Comparison of ENCODE assay signal across 8 cellular contexts in the genomic region with DNA sequence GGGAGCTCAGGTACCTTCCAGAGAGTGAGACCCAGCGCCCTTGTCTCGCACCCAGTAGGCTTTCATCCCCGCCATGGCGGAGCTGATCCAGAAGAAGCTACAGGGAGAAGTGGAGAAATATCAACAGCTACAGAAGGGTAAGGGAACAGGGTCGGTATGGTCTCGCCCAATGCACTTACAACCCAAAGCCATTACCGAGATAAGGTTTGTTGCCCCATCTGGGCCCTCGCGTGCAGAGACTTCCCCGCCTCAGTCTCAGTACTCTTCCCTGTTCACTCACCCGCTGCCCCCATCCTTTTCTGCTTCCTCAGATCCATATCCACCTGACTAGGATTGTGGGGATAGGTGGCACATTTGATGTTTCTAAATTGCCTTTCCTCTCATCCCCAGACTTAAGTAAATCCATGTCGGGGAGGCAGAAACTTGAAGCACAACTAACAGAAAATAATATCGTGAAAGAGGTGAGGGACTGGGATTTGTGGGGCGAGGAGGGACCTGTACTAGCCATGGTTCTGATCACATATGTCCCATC. TPM values are rescaled to one million over a fixed set of nuclear protein-coding genes. Genes with fewer than 3 reads are reported as not detected.
DNase-seq lines count a peak whose midpoint lies in the region; ATAC-seq and TF ChIP-seq lines count a peak whose summit lies in the region.

No MANE protein-coding gene starts in this region.

- H3K79me2 ChIP-seq in HCT116 (ENCODE audit: insufficient read depth, low read length), result peaks cover 53% of the 10 kb centered on the region

- peaks cover 21% of the 10 kb centered on the region; the same call in 1 of the 2 replicates for H4K20me1 ChIP-seq in BLaER1
- H4K20me1 ChIP-seq in HCT116 (ENCODE audit: insufficient read depth), result no peaks in the 10 kb centered on the region

- no peak for TF ChIP-seq RAD21 in HCT116 (IDR thresholded peaks at IDR 0.05; ENCODE audit: low read depth)

- no peaks in the 10 kb centered on the region for H3K27me3 Mint-ChIP-seq in activated CD8-positive, alpha-beta T cell treated with anti-CD3 and anti-CD28 coated beads for 36 hours

- H3K27ac ChIP-seq in BLaER1 (peak overlapping the region; percentile 84), HCT116 (ENCODE audit: low read depth, low read length) (peak overlapping the region; percentile 67), iPS-18a (ENCODE audit: low read length) (peak overlapping the region; percentile 56), substantia nigra (ENCODE audit: low read depth, low read length, poor library complexity, severe bottlenecking) (peak overlapping the region; percentile 77)

- H3K4me3 Mint-ChIP-seq in activated CD8-positive, alpha-beta T cell treated with anti-CD3 and anti-CD28 coated beads for 36 hours, result peak overlapping the region; percentile 89

- peak; percentile 35 for ATAC-seq in HCT116
- ATAC-seq in activated CD8-positive, alpha-beta T cell treated with anti-CD3 and anti-CD28 coated beads for 36 hours, result peak; percentile 1

- H3K4me1 ChIP-seq in BLaER1 (peaks cover 28% of the 10 kb centered on the region), HCT116 (ENCODE audit: control insufficient read depth in 1 of 2, insufficient read depth in 2 of 2, low read length in 2 of 2) (peaks cover 10 to 15% of the 10 kb centered on the region in 2 experiments), iPS-18a (ENCODE audit: control insufficient read depth, low read depth, low read length) (no peaks in the 10 kb centered on the region)

- H3K36me3 ChIP-seq in BLaER1 (peaks cover 75% of the 10 kb centered on the region), HCT116 (ENCODE audit: control insufficient read depth in 1 of 2, insufficient read depth in 2 of 2, low read length in 2 of 2) (peaks cover 21 to 27% of the 10 kb centered on the region in 2 experiments; a peak in 3 of 4 replicates), iPS-18a (ENCODE audit: control insufficient read depth, low read depth, low read length) (peaks cover 29% of the 10 kb centered on the region)

- H3K9me2 ChIP-seq in HCT116 (ENCODE audit: insufficient read depth), result no peaks in the 10 kb centered on the region

- no peaks in the 10 kb centered on the region for H3K9me3 Mint-ChIP-seq in activated CD8-positive, alpha-beta T cell treated with anti-CD3 and anti-CD28 coated beads for 36 hours

- H3K27ac Mint-ChIP-seq in activated CD8-positive, alpha-beta T cell treated with anti-CD3 and anti-CD28 coated beads for 36 hours, result peak overlapping the region; percentile 89

- no peak overlapping the region for H2AFZ ChIP-seq in HCT116 (ENCODE audit: low read depth, low read length, poor library complexity, severe bottlenecking)

- TSS peak; percentile 88 for BruUV-seq in HCT116 (replicated peaks; lab: Mats Ljungman, UMichigan)

- POLR2A ChIA-PET in HCT116 (lab: Charles Lee), result interaction anchor here (1.1 to 2.1 kb wide), 6 partner anchors 8 to 28 kb away, joined by 4 to 11 read pairs (median 10); a partner anchor contains a TSS
- POLR2A ChIA-PET in activated CD8-positive, alpha-beta T cell treated with anti-CD3 and anti-CD28 coated beads for 36 hours (lab: Charles Lee), result interaction anchor here (1.2 to 13.9 kb wide), 10 partner anchors 9 to 141 kb away, joined by 3 to 261 read pairs (median 10); a partner anchor contains a TSS

- intact Hi-C loops in HCT116 (cut with micrococcal nuclease), result loop anchor here (5.0 kb wide), 1 partner anchor 102 kb away; a partner anchor contains a TSS
- intact Hi-C loops in activated CD8-positive, alpha-beta T cell treated with anti-CD3 and anti-CD28 coated beads for 36 hours (cut with micrococcal nuclease), result no loop called here

- RAD21 ChIA-PET in HCT116 (lab: Charles Lee; ENCODE audit: low non-redundant PET in 1 of 2, low total read pairs in 2 of 2, uncharacterized antibody in 2 of 2, unreplicated experiment in 2 of 2), result no interaction called here

- peaks cover 45% of the 10 kb centered on the region for H3K36me3 Mint-ChIP-seq in activated CD8-positive, alpha-beta T cell treated with anti-CD3 and anti-CD28 coated beads for 36 hours (ENCODE audit: low read depth)

- peaks cover 33% of the 10 kb centered on the region for H3K4me1 Mint-ChIP-seq in activated CD8-positive, alpha-beta T cell treated with anti-CD3 and anti-CD28 coated beads for 36 hours (ENCODE audit: low read depth)

- H3K4me3 ChIP-seq in BLaER1 (peak overlapping the region; percentile 87), HCT116 (replicated peaks in 1 of 2; ENCODE audit: low read depth in 1 of 2, low read length in 2 of 2) (peak overlapping the region; percentile 97), iPS-18a (ENCODE audit: low read length) (peak overlapping the region; percentile 94)

- CTCF ChIA-PET in HCT116 (lab: Charles Lee), result interaction anchor here (1.1 to 2.3 kb wide), 5 partner anchors 8 to 13 kb away, joined by 3 to 11 read pairs (median 6); a partner anchor contains a TSS
- CTCF ChIA-PET in activated CD8-positive, alpha-beta T cell treated with anti-CD3 and anti-CD28 coated beads for 36 hours (lab: Charles Lee), result interaction anchor here (0.7 to 4.6 kb wide), 7 partner anchors 10 to 101 kb away, joined by 3 to 35 read pairs (median 5); a partner anchor contains a TSS

- H3K9ac ChIP-seq in BLaER1 (peak overlapping the region; percentile 87), HCT116 (ENCODE audit: low read length) (peak overlapping the region; percentile 90), iPS-18a (ENCODE audit: low read length) (peak overlapping the region; percentile 83)

- no peak for TF ChIP-seq CTCF in HCT116 (IDR thresholded peaks at IDR 0.05 in 2 of 3, conservative IDR thresholded peaks at IDR 0.05 in 1 of 3; ENCODE audit: borderline replicate concordance in 1 of 3, insufficient read depth in 1 of 3, low read depth in 2 of 3, low read length in 2 of 3)
- no peak for TF ChIP-seq CTCF in activated CD8-positive, alpha-beta T cell treated with anti-CD3 and anti-CD28 coated beads for 36 hours (IDR thresholded peaks at IDR 0.05)

- H3K4me2 ChIP-seq in BLaER1 (peak overlapping the region; percentile 95), HCT116 (ENCODE audit: low read length) (peak overlapping the region; percentile 96)

- TF ChIP-seq POLR2A in HCT116 (IDR thresholded peaks at IDR 0.05; ENCODE audit: borderline replicate concordance, extremely low read depth, insufficient read depth, insufficient read length), result no peak

- DNase-seq in HCT116 (ENCODE audit: low read depth, low spot score) (no peak), substantia nigra (lab: John Stamatoyannopoulos, UW) (no peak), NCI-H524 treated with DMSO at 0.1 percent for 48 hours (lab: John Stamatoyannopoulos, UW) (no peak), NCI-H526 treated with DMSO at 0.1 percent for 48 hours (lab: John Stamatoyannopoulos, UW) (no peak)
- peak; percentile 24 for DNase-seq in activated CD8-positive, alpha-beta T cell treated with anti-CD3 and anti-CD28 coated beads for 36 hours
- DNase-seq in activated CD4-positive, alpha-beta T cell treated with anti-CD3 and anti-CD28 coated beads, Interleukin-2, amount 50 U/mL, for 1 hour, result no peak

- H3K9me3 ChIP-seq in BLaER1, result no peaks in the 10 kb centered on the region
- no peaks in the 10 kb centered on the region for H3K9me3 ChIP-seq in HCT116 (ENCODE audit: control insufficient read depth in 1 of 2, insufficient read depth in 1 of 2, low read depth in 1 of 2, low read length in 2 of 2)
- H3K9me3 ChIP-seq in iPS-18a (ENCODE audit: control insufficient read depth, low read depth, low read length), result no peaks in the 10 kb centered on the region

- H3K27me3 ChIP-seq in BLaER1 (no peaks in the 10 kb centered on the region), HCT116 (ENCODE audit: insufficient read depth, low read length) (no peaks in the 10 kb centered on the region), iPS-18a (ENCODE audit: control insufficient read depth, insufficient read depth, low read length) (no peaks in the 10 kb centered on the region)

TF ChIP-seq in HCT116, 20 proteins besides CTCF, POLR2A, EP300 and RAD21 (continues in another document):
- TF ChIP-seq, protein P1, sequence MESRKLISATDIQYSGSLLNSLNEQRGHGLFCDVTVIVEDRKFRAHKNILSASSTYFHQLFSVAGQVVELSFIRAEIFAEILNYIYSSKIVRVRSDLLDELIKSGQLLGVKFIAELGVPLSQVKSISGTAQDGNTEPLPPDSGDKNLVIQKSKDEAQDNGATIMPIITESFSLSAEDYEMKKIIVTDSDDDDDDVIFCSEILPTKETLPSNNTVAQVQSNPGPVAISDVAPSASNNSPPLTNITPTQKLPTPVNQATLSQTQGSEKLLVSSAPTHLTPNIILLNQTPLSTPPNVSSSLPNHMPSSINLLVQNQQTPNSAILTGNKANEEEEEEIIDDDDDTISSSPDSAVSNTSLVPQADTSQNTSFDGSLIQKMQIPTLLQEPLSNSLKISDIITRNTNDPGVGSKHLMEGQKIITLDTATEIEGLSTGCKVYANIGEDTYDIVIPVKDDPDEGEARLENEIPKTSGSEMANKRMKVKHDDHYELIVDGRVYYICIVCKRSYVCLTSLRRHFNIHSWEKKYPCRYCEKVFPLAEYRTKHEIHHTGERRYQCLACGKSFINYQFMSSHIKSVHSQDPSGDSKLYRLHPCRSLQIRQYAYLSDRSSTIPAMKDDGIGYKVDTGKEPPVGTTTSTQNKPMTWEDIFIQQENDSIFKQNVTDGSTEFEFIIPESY (IDR thresholded peaks at IDR 0.05; ENCODE audit: extremely low read depth, insufficient replicate concordance, low read length), result no peak
- TF ChIP-seq ZNF274 (IDR thresholded peaks at IDR 0.05; ENCODE audit: low read depth, low read length), result no peak
- no peak for TF ChIP-seq TCF7L2 (IDR thresholded peaks at IDR 0.05; ENCODE audit: borderline replicate concordance, extremely low read depth, insufficient read depth, insufficient read length)
- no peak for TF ChIP-seq YY1 (IDR thresholded peaks at IDR 0.05; ENCODE audit: extremely low read depth, insufficient replicate concordance, low read depth, low read length)

RNA-seq across cellular contexts. Expression of a gene that starts 0.4 kb away (rescaled TPM):
- 90.5 TPM for total RNA-seq in HCT116 (2021; ENCODE audit: unreplicated experiment)
- 60.4 and 84.0 TPM in 2 replicates for polyA plus RNA-seq in HCT116 (2012)
- total RNA-seq in activated CD8-positive, alpha-beta T cell treated with anti-CD3 and anti-CD28 coated beads for 36 hours, result 10 to 100 TPM; 78.1 to 92.3 TPM

RNA-seq across cellular contexts. Expression of a gene that starts 0.8 kb away (rescaled TPM):
- total RNA-seq in HCT116 (2021; ENCODE audit: unreplicated experiment), result 90.6 TPM
- polyA plus RNA-seq in HCT116 (2012), result 60.4 and 68.7 TPM in 2 replicates
- total RNA-seq in activated CD8-positive, alpha-beta T cell treated with anti-CD3 and anti-CD28 coated beads for 36 hours, result 10 to 100 TPM; 64.0 to 72.2 TPM

RNA-seq across cellular contexts. Expression of a gene that starts 8.9 kb away (rescaled TPM):
- total RNA-seq in HCT116 (2021; ENCODE audit: unreplicated experiment), result 53.4 TPM
- polyA plus RNA-seq in HCT116 (2012), result 45.4 and 48.4 TPM in 2 replicates
- 10 to 100 TPM; 24.2 to 24.3 TPM for total RNA-seq in activated CD8-positive, alpha-beta T cell treated with anti-CD3 and anti-CD28 coated beads for 36 hours

RNA-seq across cellular contexts. Expression of a gene that starts 12.9 kb away (rescaled TPM):
- total RNA-seq in HCT116 (2021; ENCODE audit: unreplicated experiment), result 1.9 TPM
- 0.52 and 1.3 TPM in 2 replicates for polyA plus RNA-seq in HCT116 (2012)
- total RNA-seq in activated CD8-positive, alpha-beta T cell treated with anti-CD3 and anti-CD28 coated beads for 36 hours, result 1 to 10 TPM; 3.6 to 4.2 TPM

RNA-seq across cellular contexts. Expression of a gene that starts 18.0 kb away (rescaled TPM):
- total RNA-seq in HCT116 (2021; ENCODE audit: unreplicated experiment), result 4,062 TPM
- 10,667 and 12,933 TPM in 2 replicates for polyA plus RNA-seq in HCT116 (2012)
- 1,000 to 10,000 TPM; 4,910 to 4,938 TPM for total RNA-seq in activated CD8-positive, alpha-beta T cell treated with anti-CD3 and anti-CD28 coated beads for 36 hours
